ENCODE assay signal across 26 cellular contexts in the genomic region with DNA sequence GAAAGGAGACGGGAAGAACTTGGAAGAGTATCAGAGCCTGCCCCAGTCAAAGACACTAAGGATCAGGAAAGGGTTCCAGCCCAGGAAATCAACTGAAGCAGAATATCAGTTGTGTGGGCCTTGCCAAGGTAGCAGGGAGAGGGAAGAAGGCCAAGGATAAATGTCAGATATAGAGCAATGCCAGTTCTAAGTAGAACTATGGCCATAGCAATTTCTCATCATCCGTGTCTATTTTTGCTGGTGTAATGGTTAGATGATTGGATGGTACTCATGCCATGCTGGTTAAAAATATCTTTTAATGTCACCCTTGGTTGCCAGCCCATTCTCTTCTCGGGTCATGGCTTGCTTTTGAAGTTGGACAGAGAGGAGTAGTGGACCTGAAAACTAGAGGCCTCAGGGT.
"Had no signal": no experiment of that assay in that cellular context is flagged by ENCODE, and none has a peak within 500 bp of the region (broad histone marks: within the 10 kb centered on the region; RNA-seq: fewer than 3 reads in every experiment).

No MANE protein-coding gene starts in this region.

- DNase-seq: cortex of kidney; effector memory CD8-positive, alpha-beta T cell; erythroblast; hypothalamus; immature natural killer cell; islet precursor cell; kidney glomerular epithelial cell; left colon; mesenchymal stem cell; mucosa of descending colon; naive thymus-derived CD4-positive, alpha-beta T cell; right cardiac atrium; sigmoid colon; small intestine; stimulated activated CD4-positive, alpha-beta T cell treated with anti-CD3 and anti-CD28 coated beads, Interleukin-15, amount 100 ng/mL, for 24 hours; stimulated activated CD4-positive, alpha-beta T cell treated with anti-CD3 and anti-CD28 coated beads, Interleukin-2, amount 100 ng/mL, for 48 hours; stimulated activated CD8-positive, alpha-beta memory T cell treated with anti-CD3 and anti-CD28 coated beads, Interleukin-4, amount 100 ng/mL, for 48 hours; stimulated activated naive CD4-positive, alpha-beta T cell; stimulated activated naive CD8-positive, alpha-beta T cell treated with anti-CD3 and anti-CD28 coated beads, Interleukin-15, amount 100 ng/mL, for 72 hours; transverse colon had no signal

- H3K9ac ChIP-seq: neural progenitor cell, parathyroid adenoma had no signal

- H3K27ac ChIP-seq: neural progenitor cell, parathyroid adenoma, sigmoid colon, suprapubic skin, transverse colon, vagina had no signal

- H3K4me3 ChIP-seq: mucosa of descending colon, neural progenitor cell, sigmoid colon, suprapubic skin, transverse colon, vagina had no signal

- H3K27me3 ChIP-seq: neural progenitor cell, sigmoid colon, suprapubic skin, transverse colon, vagina had no signal

- H3K36me3 ChIP-seq: neural progenitor cell, sigmoid colon, suprapubic skin, transverse colon, vagina had no signal

- ATAC-seq: effector memory CD8-positive, alpha-beta T cell; left colon; mucosa of descending colon; naive thymus-derived CD4-positive, alpha-beta T cell; stimulated activated naive CD8-positive, alpha-beta T cell treated with anti-CD3 and anti-CD28 coated beads, Interleukin-15, amount 100 ng/mL, for 72 hours had no signal

- H3K9me3 ChIP-seq: mucosa of descending colon, sigmoid colon, suprapubic skin, transverse colon, vagina had no signal

- H3K4me1 ChIP-seq: neural progenitor cell, sigmoid colon, suprapubic skin, transverse colon, vagina had no signal

- FAIRE-seq: endometrium, frontal cortex, small intestine had no signal
